1 cellular context compared by ENCODE assay signal in the genomic region with DNA sequence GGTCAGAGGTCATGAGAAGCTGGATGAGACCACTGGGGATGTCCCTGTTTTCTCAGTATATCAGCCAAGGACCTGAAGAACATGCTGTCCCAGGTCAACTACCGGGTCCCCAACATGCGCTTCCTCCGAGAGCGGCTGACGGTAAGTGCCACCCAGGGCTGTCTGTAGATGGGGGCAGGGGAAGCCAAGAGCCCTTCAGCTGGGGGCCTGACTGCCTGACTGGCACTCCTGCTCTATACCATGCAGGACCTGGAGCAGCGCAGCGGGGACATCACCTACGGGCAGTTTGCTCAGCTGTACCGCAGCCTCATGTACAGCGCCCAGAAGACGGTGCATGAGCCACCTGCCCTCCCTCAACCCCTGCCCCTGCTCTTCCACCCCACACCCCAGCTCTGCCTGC.
TF ChIP-seq lines count a peak whose summit lies in the region.

No MANE protein-coding gene starts in this region.

TF ChIP-seq in HepG2, 621 proteins besides CTCF, POLR2A, EP300 and RAD21:
- TF ChIP-seq MTA1 (CRISPR knock-in tag; IDR thresholded peaks at IDR 0.05; ENCODE audit: borderline replicate concordance): no peak
- TF ChIP-seq, protein P1, sequence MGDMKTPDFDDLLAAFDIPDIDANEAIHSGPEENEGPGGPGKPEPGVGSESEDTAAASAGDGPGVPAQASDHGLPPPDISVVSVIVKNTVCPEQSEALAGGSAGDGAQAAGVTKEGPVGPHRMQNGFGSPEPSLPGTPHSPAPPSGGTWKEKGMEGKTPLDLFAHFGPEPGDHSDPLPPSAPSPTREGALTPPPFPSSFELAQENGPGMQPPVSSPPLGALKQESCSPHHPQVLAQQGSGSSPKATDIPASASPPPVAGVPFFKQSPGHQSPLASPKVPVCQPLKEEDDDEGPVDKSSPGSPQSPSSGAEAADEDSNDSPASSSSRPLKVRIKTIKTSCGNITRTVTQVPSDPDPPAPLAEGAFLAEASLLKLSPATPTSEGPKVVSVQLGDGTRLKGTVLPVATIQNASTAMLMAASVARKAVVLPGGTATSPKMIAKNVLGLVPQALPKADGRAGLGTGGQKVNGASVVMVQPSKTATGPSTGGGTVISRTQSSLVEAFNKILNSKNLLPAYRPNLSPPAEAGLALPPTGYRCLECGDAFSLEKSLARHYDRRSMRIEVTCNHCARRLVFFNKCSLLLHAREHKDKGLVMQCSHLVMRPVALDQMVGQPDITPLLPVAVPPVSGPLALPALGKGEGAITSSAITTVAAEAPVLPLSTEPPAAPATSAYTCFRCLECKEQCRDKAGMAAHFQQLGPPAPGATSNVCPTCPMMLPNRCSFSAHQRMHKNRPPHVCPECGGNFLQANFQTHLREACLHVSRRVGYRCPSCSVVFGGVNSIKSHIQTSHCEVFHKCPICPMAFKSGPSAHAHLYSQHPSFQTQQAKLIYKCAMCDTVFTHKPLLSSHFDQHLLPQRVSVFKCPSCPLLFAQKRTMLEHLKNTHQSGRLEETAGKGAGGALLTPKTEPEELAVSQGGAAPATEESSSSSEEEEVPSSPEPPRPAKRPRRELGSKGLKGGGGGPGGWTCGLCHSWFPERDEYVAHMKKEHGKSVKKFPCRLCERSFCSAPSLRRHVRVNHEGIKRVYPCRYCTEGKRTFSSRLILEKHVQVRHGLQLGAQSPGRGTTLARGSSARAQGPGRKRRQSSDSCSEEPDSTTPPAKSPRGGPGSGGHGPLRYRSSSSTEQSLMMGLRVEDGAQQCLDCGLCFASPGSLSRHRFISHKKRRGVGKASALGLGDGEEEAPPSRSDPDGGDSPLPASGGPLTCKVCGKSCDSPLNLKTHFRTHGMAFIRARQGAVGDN (CRISPR knock-in tag; IDR thresholded peaks at IDR 0.05): peak; percentile 4; the same call in 1 of the 2 replicates
- no peak for TF ChIP-seq ZNF337 (CRISPR knock-in tag; IDR thresholded peaks at IDR 0.05; ENCODE audit: borderline replicate concordance, low read depth)
- TF ChIP-seq NR2C2 (CRISPR knock-in tag; IDR thresholded peaks at IDR 0.05; ENCODE audit: borderline replicate concordance): no peak
- TF ChIP-seq ZNF484 (CRISPR knock-in tag; IDR thresholded peaks at IDR 0.05; ENCODE audit: borderline replicate concordance, low read depth): no peak
- no peak for TF ChIP-seq ZNF292 (CRISPR knock-in tag; IDR thresholded peaks at IDR 0.05; ENCODE audit: borderline replicate concordance, low read depth)
- no peak for TF ChIP-seq ZNF83 (CRISPR knock-in tag; IDR thresholded peaks at IDR 0.05; ENCODE audit: borderline replicate concordance)
- TF ChIP-seq ZNF333 (CRISPR knock-in tag; IDR thresholded peaks at IDR 0.05; ENCODE audit: borderline replicate concordance): no peak
